29 cellular contexts compared by ENCODE assay signal in the genomic region with DNA sequence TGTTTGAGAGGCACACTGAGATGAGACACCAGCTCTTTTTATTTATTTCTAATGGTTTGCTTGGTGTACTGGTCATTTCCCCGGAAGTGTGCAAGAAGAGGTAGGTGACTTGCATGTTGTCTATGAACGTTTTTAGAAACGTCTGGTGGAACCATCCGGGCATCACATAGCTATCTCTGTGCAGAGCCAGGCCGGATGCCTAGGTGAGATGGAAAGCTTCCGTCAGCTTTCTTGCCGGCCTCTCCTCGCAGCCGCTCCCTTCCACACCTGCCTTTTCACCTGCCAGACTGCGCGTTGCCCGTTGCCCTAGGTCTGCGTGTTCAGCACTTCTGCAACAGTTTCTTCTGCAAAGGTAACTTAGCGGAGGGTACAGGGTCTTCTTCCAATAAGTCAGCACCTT.
"Had no signal": no experiment of that assay in that cellular context is flagged by ENCODE, and none has a peak within 500 bp of the region (broad histone marks: within the 10 kb centered on the region; RNA-seq: fewer than 3 reads in every experiment).

No MANE protein-coding gene starts in this region.

- H3K4me1 ChIP-seq: adrenal gland, body of pancreas, esophagus muscularis mucosa, gastroesophageal sphincter, heart right ventricle had no signal

- ATAC-seq: activated CD4-positive, alpha-beta T cell treated with anti-CD3 and anti-CD28 coated beads for 36 hours; activated CD8-positive, alpha-beta memory T cell treated with anti-CD3 and anti-CD28 coated beads, Interleukin-2, amount 10 ng/mL, durations not matched to agents 7 days and 5 days; activated CD8-positive, alpha-beta T cell treated with anti-CD3 and anti-CD28 coated beads, Interleukin-2, amount 10 ng/mL, durations not matched to agents 7 days and 5 days; activated naive CD8-positive, alpha-beta T cell treated with anti-CD3 and anti-CD28 coated beads, Interleukin-2, amount 50 U/mL, for 24 hours; body of pancreas; effector memory CD8-positive, alpha-beta T cell; gastroesophageal sphincter; heart right ventricle had no signal

- H3K27ac ChIP-seq: adrenal gland, body of pancreas, esophagus muscularis mucosa, gastroesophageal sphincter, heart right ventricle had no signal

- H3K4me3 ChIP-seq: adrenal gland, body of pancreas, esophagus muscularis mucosa, gastroesophageal sphincter, heart right ventricle had no signal

- H3K9me3 ChIP-seq: adrenal gland, body of pancreas, esophagus muscularis mucosa, gastroesophageal sphincter, heart right ventricle had no signal

- H3K27me3 ChIP-seq: adrenal gland, body of pancreas, esophagus muscularis mucosa, gastroesophageal sphincter, heart right ventricle had no signal

- FAIRE-seq: colon had no signal

- H3K36me3 ChIP-seq: adrenal gland, esophagus muscularis mucosa, gastroesophageal sphincter, heart right ventricle had no signal

- DNase-seq: activated CD4-positive, alpha-beta memory T cell treated with anti-CD3 and anti-CD28 coated beads for 36 hours; activated CD4-positive, alpha-beta T cell treated with anti-CD3 and anti-CD28 coated beads for 36 hours; activated CD4-positive, alpha-beta T cell treated with anti-CD3 and anti-CD28 coated beads, Interleukin-2, amount 10 ng/mL, durations not matched to agents 24 days and 14 days; activated CD4-positive, CD25-positive, alpha-beta regulatory T cell; activated CD4-positive, CD25-positive, alpha-beta regulatory T cell treated with anti-CD3 and anti-CD28 coated beads, Interleukin-2, amount 50 U/mL, for 72 hours; activated CD8-positive, alpha-beta memory T cell treated with anti-CD3 and anti-CD28 coated beads, Interleukin-2, amount 10 ng/mL, durations not matched to agents 7 days and 5 days; activated CD8-positive, alpha-beta memory T cell treated with anti-CD3 and anti-CD28 coated beads, Interleukin-2, amount 50 U/mL, for 4 hours; activated CD8-positive, alpha-beta T cell treated with anti-CD3 and anti-CD28 coated beads, Interleukin-2, amount 10 ng/mL, durations not matched to agents 7 days and 5 days; activated effector memory CD4-positive, alpha-beta T cell treated with anti-CD3 and anti-CD28 coated beads, Interleukin-2, amount 50 U/mL, for 16 hours; activated naive CD4-positive, alpha-beta T cell treated with anti-CD3 and anti-CD28 coated beads for 36 hours; activated naive CD8-positive, alpha-beta T cell treated with anti-CD3 and anti-CD28 coated beads for 36 hours; activated naive CD8-positive, alpha-beta T cell treated with anti-CD3 and anti-CD28 coated beads, Interleukin-2, amount 50 U/mL, for 24 hours; activated T-cell treated with anti-CD3 and anti-CD28 coated beads, Interleukin-2, amount 50 U/mL, for 1 hour; activated T-cell treated with anti-CD3 and anti-CD28 coated beads, Interleukin-2, amount 50 U/mL, for 48 hours; adrenal gland; amygdala; aorta; body of pancreas; cortex of kidney; dermis blood vessel endothelial cell; effector CD4-positive, alpha-beta T cell; effector memory CD8-positive, alpha-beta T cell; erythroblast; foreskin melanocyte; heart right ventricle; T-helper 2 cell had no signal
